ENCODE assay signal across 8 cellular contexts in genomic region chr19:49488046-49488862, GRCh38. TPM values are rescaled to one million over a fixed set of nuclear protein-coding genes. Genes with fewer than 3 reads are reported as not detected.
A peak's percentile ranks its signal among the peaks of the same experiment; 100 is the strongest.
DNase-seq lines count a peak whose midpoint lies in the region; ATAC-seq lines count a peak whose summit lies in the region.

No MANE protein-coding gene starts in this region.

- no peaks in the 10 kb centered on the region for H3K9me3 ChIP-seq in iPS-20b (ENCODE audit: insufficient read depth, low read depth, low read length)

- H3K27ac Mint-ChIP-seq in T-helper 2 cell treated with Interferon-gamma antibody and Interleukin-4, amounts not matched to agents 5 μg/mL and 100 μg/mL, for 36 hours = peak overlapping the region; percentile 94
- peak overlapping the region; percentile 94 for H3K27ac Mint-ChIP-seq in activated T-cell treated with anti-CD3 and anti-CD28 coated beads, Interleukin-2, amount 50 U/mL, for 72 hours

- peak overlapping the region; percentile 100 for H3K9ac ChIP-seq in iPS-20b (ENCODE audit: low read depth, low read length)

- H3K4me1 Mint-ChIP-seq in T-helper 2 cell treated with Interferon-gamma antibody and Interleukin-4, amounts not matched to agents 5 μg/mL and 100 μg/mL, for 36 hours (ENCODE audit: low read depth) = peaks cover 30% of the 10 kb centered on the region
- H3K4me1 Mint-ChIP-seq in activated T-cell treated with anti-CD3 and anti-CD28 coated beads, Interleukin-2, amount 50 U/mL, for 72 hours (ENCODE audit: low read depth) = peaks cover 38% of the 10 kb centered on the region

- peak overlapping the region; percentile 98 for H3K27ac ChIP-seq in iPS-20b (ENCODE audit: low read length)
- peak overlapping the region; percentile 79 for H3K27ac ChIP-seq in temporal lobe (ENCODE audit: low read depth, low read length)

- DNase-seq in T-helper 2 cell treated with Interferon-gamma antibody and Interleukin-4, amounts not matched to agents 5 μg/mL and 100 μg/mL, for 36 hours (ENCODE audit: low spot score) = peak; percentile 21
- no peak for DNase-seq in T-helper 2 cell
- DNase-seq in activated T-cell treated with anti-CD3 and anti-CD28 coated beads, Interleukin-2, amount 50 U/mL, for 72 hours = no peak
- DNase-seq in NCI-H510A (lab: John Stamatoyannopoulos, UW) = no peak

- H3K4me3 ChIP-seq in iPS-20b (ENCODE audit: low read length) = peak overlapping the region; percentile 94

- H3K36me3 Mint-ChIP-seq in T-helper 2 cell treated with Interferon-gamma antibody and Interleukin-4, amounts not matched to agents 5 μg/mL and 100 μg/mL, for 36 hours (ENCODE audit: low read depth) = peaks cover 82% of the 10 kb centered on the region
- H3K36me3 Mint-ChIP-seq in activated T-cell treated with anti-CD3 and anti-CD28 coated beads, Interleukin-2, amount 50 U/mL, for 72 hours (ENCODE audit: insufficient read depth in 2 of 2) = peaks cover 30 to 50% of the 10 kb centered on the region in 2 donors

- no peaks in the 10 kb centered on the region for H3K27me3 ChIP-seq in iPS-20b (ENCODE audit: insufficient read depth, low read length)

- peaks cover 54% of the 10 kb centered on the region for H3K36me3 ChIP-seq in iPS-20b (ENCODE audit: insufficient read depth, low read depth, low read length)

- no peaks in the 10 kb centered on the region for H3K9me3 Mint-ChIP-seq in T-helper 2 cell treated with Interferon-gamma antibody and Interleukin-4, amounts not matched to agents 5 μg/mL and 100 μg/mL, for 36 hours
- H3K9me3 Mint-ChIP-seq in activated T-cell treated with anti-CD3 and anti-CD28 coated beads, Interleukin-2, amount 50 U/mL, for 72 hours = no peaks in the 10 kb centered on the region

- H3K4me1 ChIP-seq in iPS-20b (ENCODE audit: insufficient read depth, low read length) = peaks cover 5% of the 10 kb centered on the region

- no peak for ATAC-seq in activated T-cell treated with anti-CD3 and anti-CD28 coated beads, Interleukin-2, amount 50 U/mL, for 72 hours (replicated peaks in 1 of 2)
- ATAC-seq in HG03378 (IDR thresholded peaks at IDR 0.05; ENCODE audit: unreplicated experiment) (no peak), GM18907 (IDR thresholded peaks at IDR 0.05; ENCODE audit: unreplicated experiment) (no peak)

- peak overlapping the region; percentile 99 for H3K4me3 Mint-ChIP-seq in T-helper 2 cell treated with Interferon-gamma antibody and Interleukin-4, amounts not matched to agents 5 μg/mL and 100 μg/mL, for 36 hours
- peak overlapping the region; percentile 96 to 97 for H3K4me3 Mint-ChIP-seq in activated T-cell treated with anti-CD3 and anti-CD28 coated beads, Interleukin-2, amount 50 U/mL, for 72 hours

- peaks cover 3% of the 10 kb centered on the region for H3K27me3 Mint-ChIP-seq in T-helper 2 cell treated with Interferon-gamma antibody and Interleukin-4, amounts not matched to agents 5 μg/mL and 100 μg/mL, for 36 hours (ENCODE audit: low read depth)
- H3K27me3 Mint-ChIP-seq in activated T-cell treated with anti-CD3 and anti-CD28 coated beads, Interleukin-2, amount 50 U/mL, for 72 hours (ENCODE audit: low read depth) = no peaks in the 10 kb centered on the region

RNA-seq across cellular contexts. Expression of gene RPL13A, which starts 0.8 kb away (rescaled TPM):
- 1,000 to 10,000 TPM; 4,603 to 5,026 TPM for total RNA-seq in activated T-cell treated with anti-CD3 and anti-CD28 coated beads, Interleukin-2, amount 50 U/mL, for 72 hours
- total RNA-seq in temporal lobe = 1,467 TPM

RNA-seq across cellular contexts. Expression of gene RPS11, which starts 8.0 kb away (rescaled TPM):
- total RNA-seq in activated T-cell treated with anti-CD3 and anti-CD28 coated beads, Interleukin-2, amount 50 U/mL, for 72 hours = 1,000 to 10,000 TPM; 2,679 to 2,721 TPM
- total RNA-seq in temporal lobe = 4,583 TPM

RNA-seq across cellular contexts. Expression of gene FLT3LG, which starts 14.2 kb away (rescaled TPM):
- total RNA-seq in activated T-cell treated with anti-CD3 and anti-CD28 coated beads, Interleukin-2, amount 50 U/mL, for 72 hours = 10 to 100 TPM; 69.7 to 76.3 TPM
- total RNA-seq in temporal lobe = 0.25 TPM

RNA-seq across cellular contexts. Expression of gene FCGRT, which starts 24.2 kb away (rescaled TPM):
- 10 to 100 TPM; 21.2 to 24.1 TPM for total RNA-seq in activated T-cell treated with anti-CD3 and anti-CD28 coated beads, Interleukin-2, amount 50 U/mL, for 72 hours
- total RNA-seq in temporal lobe = 16.2 TPM

RNA-seq across cellular contexts. Expression of gene ALDH16A1, which starts 35.2 kb away (rescaled TPM):
- 10 to 100 TPM; 21.8 to 23.4 TPM for total RNA-seq in activated T-cell treated with anti-CD3 and anti-CD28 coated beads, Interleukin-2, amount 50 U/mL, for 72 hours
- 4.4 TPM for total RNA-seq in temporal lobe

Comparison
In these comparisons a context has a peak if more than half of its experiments do, and no peak if none do; other contexts are left out.
1. RNA of gene FLT3LG, which starts 14.2 kb away (total RNA-seq): 69.7 to 76.3 TPM in activated T-cell treated with anti-CD3 and anti-CD28 coated beads, Interleukin-2, amount 50 U/mL, for 72 hours; 0.25 TPM in temporal lobe (single experiment); every median in the first group is over 10 times any median in the second.